14 cellular contexts compared by ENCODE assay signal in the genomic region with DNA sequence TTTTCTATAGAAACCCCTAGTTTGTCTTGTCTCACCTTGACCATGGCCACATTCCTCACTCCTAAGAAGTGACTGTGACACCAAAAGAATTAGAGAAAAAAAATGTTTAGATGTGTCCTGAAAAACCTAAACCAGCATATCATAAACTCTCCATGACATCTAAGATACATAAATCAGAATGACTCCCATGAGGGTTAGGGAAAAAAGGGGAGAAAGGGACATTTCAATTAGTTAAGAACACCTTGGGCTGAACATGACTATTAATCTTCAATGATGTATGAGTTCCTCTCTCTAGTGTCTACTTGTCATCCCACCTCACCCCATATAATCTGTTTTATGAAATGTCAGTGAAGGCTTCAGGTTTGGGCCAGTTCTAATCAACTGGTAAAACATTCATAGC. TPM values are rescaled to one million over a fixed set of nuclear protein-coding genes. Genes with fewer than 3 reads are reported as not detected.
A peak's percentile ranks its signal among the peaks of the same experiment; 100 is the strongest.
DNase-seq lines count a peak whose midpoint lies in the region; ATAC-seq and TF ChIP-seq lines count a peak whose summit lies in the region.
"Had no signal": no experiment of that assay in that cellular context is flagged by ENCODE, and none has a peak within 500 bp of the region (broad histone marks: within the 10 kb centered on the region; RNA-seq: fewer than 3 reads in every experiment).

No MANE protein-coding gene starts in this region.

- H3K4me1 Mint-ChIP-seq in activated CD4-positive, alpha-beta T cell treated with anti-CD3 and anti-CD28 coated beads for 36 hours = peaks cover 70% of the 10 kb centered on the region
- peaks cover 7% of the 10 kb centered on the region for H3K4me1 Mint-ChIP-seq in activated CD4-positive, alpha-beta T cell treated with anti-CD3 and anti-CD28 coated beads, Interleukin-2, amount 10 ng/mL, durations not matched to agents 7 days and 5 days
- H3K4me1 Mint-ChIP-seq in activated naive CD4-positive, alpha-beta T cell treated with anti-CD3 and anti-CD28 coated beads, Interleukin-2, amount 50 U/mL, for 24 hours = peaks cover 88% of the 10 kb centered on the region
- H3K4me1 Mint-ChIP-seq in activated B cell treated with CpG ODN at 0.5 μM for 24 hours (peaks cover 53% of the 10 kb centered on the region), memory B cell (peaks cover 47% of the 10 kb centered on the region)

- peaks cover 18% of the 10 kb centered on the region for H3K9me3 Mint-ChIP-seq in activated CD4-positive, alpha-beta T cell treated with anti-CD3 and anti-CD28 coated beads for 36 hours (ENCODE audit: low read depth)
- H3K9me3 Mint-ChIP-seq in activated CD4-positive, alpha-beta T cell treated with anti-CD3 and anti-CD28 coated beads, Interleukin-2, amount 10 ng/mL, durations not matched to agents 7 days and 5 days = peaks cover 16% of the 10 kb centered on the region
- peaks cover 14% of the 10 kb centered on the region for H3K9me3 Mint-ChIP-seq in activated naive CD4-positive, alpha-beta T cell treated with anti-CD3 and anti-CD28 coated beads, Interleukin-2, amount 50 U/mL, for 24 hours
- H3K9me3 Mint-ChIP-seq in activated B cell treated with CpG ODN at 0.5 μM for 24 hours (peaks cover 6% of the 10 kb centered on the region), memory B cell (no peaks in the 10 kb centered on the region)
- H3K9me3 Mint-ChIP-seq: CD8-positive, alpha-beta memory T cell had no signal

- H3K36me3 Mint-ChIP-seq in activated CD4-positive, alpha-beta T cell treated with anti-CD3 and anti-CD28 coated beads for 36 hours (ENCODE audit: low read depth) = peaks cover 25% of the 10 kb centered on the region
- peaks cover 31% of the 10 kb centered on the region for H3K36me3 Mint-ChIP-seq in activated CD4-positive, alpha-beta T cell treated with anti-CD3 and anti-CD28 coated beads, Interleukin-2, amount 10 ng/mL, durations not matched to agents 7 days and 5 days (ENCODE audit: low read depth)
- H3K36me3 Mint-ChIP-seq in activated naive CD4-positive, alpha-beta T cell treated with anti-CD3 and anti-CD28 coated beads, Interleukin-2, amount 50 U/mL, for 24 hours = peaks cover 25% of the 10 kb centered on the region
- peaks cover 42% of the 10 kb centered on the region for H3K36me3 Mint-ChIP-seq in activated B cell treated with CpG ODN at 0.5 μM for 24 hours (ENCODE audit: low read depth)
- peaks cover 24% of the 10 kb centered on the region for H3K36me3 Mint-ChIP-seq in memory B cell

- intact Hi-C loops in activated CD4-positive, alpha-beta T cell treated with anti-CD3 and anti-CD28 coated beads for 36 hours (cut with DNase I, micrococcal nuclease) = no loop called here
- intact Hi-C loops in activated B cell treated with CpG ODN at 0.5 μM for 24 hours (cut with micrococcal nuclease) = no loop called here

- ATAC-seq in activated CD4-positive, alpha-beta T cell treated with anti-CD3 and anti-CD28 coated beads for 36 hours = no peak
- ATAC-seq in activated B cell treated with CpG ODN at 0.5 μM for 24 hours (ENCODE audit: low read depth) = no peak
- ATAC-seq in memory B cell (ENCODE audit: low read depth) = no peak
- ATAC-seq: A549 had no signal

- peak overlapping the region; percentile 44 for H3K27ac Mint-ChIP-seq in activated CD4-positive, alpha-beta T cell treated with anti-CD3 and anti-CD28 coated beads for 36 hours
- no peak overlapping the region for H3K27ac Mint-ChIP-seq in activated CD4-positive, alpha-beta T cell treated with anti-CD3 and anti-CD28 coated beads, Interleukin-2, amount 10 ng/mL, durations not matched to agents 7 days and 5 days
- peak overlapping the region; percentile 72 for H3K27ac Mint-ChIP-seq in activated naive CD4-positive, alpha-beta T cell treated with anti-CD3 and anti-CD28 coated beads, Interleukin-2, amount 50 U/mL, for 24 hours
- H3K27ac Mint-ChIP-seq in activated B cell treated with CpG ODN at 0.5 μM for 24 hours (peak overlapping the region; percentile 41), memory B cell (peak overlapping the region; percentile 75)
- H3K27ac Mint-ChIP-seq: B cell had no signal

- no peak for TF ChIP-seq CTCF in activated B cell treated with CpG ODN at 0.5 μM for 24 hours (IDR thresholded peaks at IDR 0.05)

- CTCF ChIA-PET in activated CD4-positive, alpha-beta T cell treated with anti-CD3 and anti-CD28 coated beads for 36 hours (lab: Charles Lee) = interaction anchor here (1.5 kb wide), 2 partner anchors 11 to 30 kb away, joined by 3 to 4 read pairs; no protein-coding TSS in a partner anchor
- CTCF ChIA-PET in activated CD4-positive, alpha-beta T cell treated with anti-CD3 and anti-CD28 coated beads, Interleukin-2, amount 10 ng/mL, durations not matched to agents 7 days and 5 days (lab: Charles Lee) = no interaction called here
- CTCF ChIA-PET in activated B cell treated with CpG ODN at 0.5 μM for 24 hours (lab: Charles Lee) = no interaction called here

- H3K27me3 Mint-ChIP-seq in activated CD4-positive, alpha-beta T cell treated with anti-CD3 and anti-CD28 coated beads for 36 hours = no peaks in the 10 kb centered on the region
- H3K27me3 Mint-ChIP-seq in activated CD4-positive, alpha-beta T cell treated with anti-CD3 and anti-CD28 coated beads, Interleukin-2, amount 10 ng/mL, durations not matched to agents 7 days and 5 days = no peaks in the 10 kb centered on the region
- no peaks in the 10 kb centered on the region for H3K27me3 Mint-ChIP-seq in activated naive CD4-positive, alpha-beta T cell treated with anti-CD3 and anti-CD28 coated beads, Interleukin-2, amount 50 U/mL, for 24 hours
- no peaks in the 10 kb centered on the region for H3K27me3 Mint-ChIP-seq in activated B cell treated with CpG ODN at 0.5 μM for 24 hours
- no peaks in the 10 kb centered on the region for H3K27me3 Mint-ChIP-seq in memory B cell
- H3K27me3 Mint-ChIP-seq: B cell; CD8-positive, alpha-beta memory T cell had no signal

- DNase-seq in activated CD4-positive, alpha-beta T cell treated with anti-CD3 and anti-CD28 coated beads for 36 hours = no peak
- no peak for DNase-seq in activated CD4-positive, alpha-beta T cell treated with anti-CD3 and anti-CD28 coated beads, Interleukin-2, amount 10 ng/mL, durations not matched to agents 7 days and 5 days
- no peak for DNase-seq in activated naive CD4-positive, alpha-beta T cell (lab: John Stamatoyannopoulos, UW)
- DNase-seq in activated B cell treated with CpG ODN at 0.5 μM for 24 hours = no peak
- DNase-seq in memory B cell (ENCODE audit: low spot score in 2 of 2) = no peak
- DNase-seq in NCI-H1092 (lab: John Stamatoyannopoulos, UW) = no peak
- no peak for DNase-seq in AG08395 (ENCODE audit: low spot score)
- DNase-seq: CD8-positive, alpha-beta memory T cell; COR-L47; DMS 273 treated with DMSO at 0.1 percent for 48 hours; GM23248 had no signal

- POLR2A ChIA-PET in activated CD4-positive, alpha-beta T cell treated with anti-CD3 and anti-CD28 coated beads for 36 hours (lab: Charles Lee) = no interaction called here
- POLR2A ChIA-PET in activated CD4-positive, alpha-beta T cell treated with anti-CD3 and anti-CD28 coated beads, Interleukin-2, amount 10 ng/mL, durations not matched to agents 7 days and 5 days (lab: Charles Lee) = no interaction called here
- POLR2A ChIA-PET in activated B cell treated with CpG ODN at 0.5 μM for 24 hours (lab: Charles Lee) = no interaction called here

- H3K4me3 Mint-ChIP-seq in activated CD4-positive, alpha-beta T cell treated with anti-CD3 and anti-CD28 coated beads for 36 hours = no peak overlapping the region
- H3K4me3 Mint-ChIP-seq in activated CD4-positive, alpha-beta T cell treated with anti-CD3 and anti-CD28 coated beads, Interleukin-2, amount 10 ng/mL, durations not matched to agents 7 days and 5 days = no peak overlapping the region
- H3K4me3 Mint-ChIP-seq in activated naive CD4-positive, alpha-beta T cell treated with anti-CD3 and anti-CD28 coated beads, Interleukin-2, amount 50 U/mL, for 24 hours = no peak overlapping the region
- H3K4me3 Mint-ChIP-seq in activated B cell treated with CpG ODN at 0.5 μM for 24 hours (no peak overlapping the region), memory B cell (no peak overlapping the region)
- H3K4me3 Mint-ChIP-seq: B cell; CD8-positive, alpha-beta memory T cell had no signal

RNA-seq across cellular contexts. Expression of gene KDM7A, which starts 31.1 kb away (rescaled TPM):
- total RNA-seq in activated CD4-positive, alpha-beta T cell treated with anti-CD3 and anti-CD28 coated beads for 36 hours = 10 to 100 TPM; 17.9 to 28.7 TPM
- total RNA-seq in activated CD4-positive, alpha-beta T cell treated with anti-CD3 and anti-CD28 coated beads, Interleukin-2, amount 10 ng/mL, durations not matched to agents 7 days and 5 days = 10 to 100 TPM; 12.5 to 13.5 TPM
- 13.8 and 15.5 TPM in 2 replicates for total RNA-seq in activated B cell treated with CpG ODN at 0.5 μM for 24 hours
